14 cellular contexts compared by ENCODE assay signal in genomic region chrX:153921511-153922285, GRCh38. TPM values are rescaled to one million over a fixed set of nuclear protein-coding genes. Genes with fewer than 3 reads are reported as not detected.
A peak's percentile ranks its signal among the peaks of the same experiment; 100 is the strongest.
DNase-seq lines count a peak whose midpoint lies in the region; ATAC-seq and TF ChIP-seq lines count a peak whose summit lies in the region.
"Had no signal": no experiment of that assay in that cellular context is flagged by ENCODE, and none has a peak within 500 bp of the region (broad histone marks: within the 10 kb centered on the region; RNA-seq: fewer than 3 reads in every experiment).

No MANE protein-coding gene starts in this region.

- H3K4me1 Mint-ChIP-seq in activated naive CD4-positive, alpha-beta T cell treated with anti-CD3 and anti-CD28 coated beads, Interleukin-2, amount 10 ng/mL, durations not matched to agents 7 days and 5 days: peaks cover 23% of the 10 kb centered on the region
- H3K4me1 Mint-ChIP-seq in stimulated activated effector memory CD8-positive, alpha-beta T cell treated with anti-CD3 and anti-CD28 coated beads, Interleukin-12 subunit alpha, Interleukin-12 subunit beta, amount 100 ng/mL, for 72 hours: peaks cover 39% of the 10 kb centered on the region

- no peak overlapping the region for H3K27ac ChIP-seq in foreskin keratinocyte
- H3K27ac ChIP-seq: pancreas had no signal

- H3K36me3 Mint-ChIP-seq in activated naive CD4-positive, alpha-beta T cell treated with anti-CD3 and anti-CD28 coated beads, Interleukin-2, amount 10 ng/mL, durations not matched to agents 7 days and 5 days: peaks cover 40% of the 10 kb centered on the region
- peaks cover 40% of the 10 kb centered on the region for H3K36me3 Mint-ChIP-seq in stimulated activated effector memory CD8-positive, alpha-beta T cell treated with anti-CD3 and anti-CD28 coated beads, Interleukin-12 subunit alpha, Interleukin-12 subunit beta, amount 100 ng/mL, for 72 hours

- no peaks in the 10 kb centered on the region for H3K27me3 Mint-ChIP-seq in activated naive CD4-positive, alpha-beta T cell treated with anti-CD3 and anti-CD28 coated beads, Interleukin-2, amount 10 ng/mL, durations not matched to agents 7 days and 5 days

- no peaks in the 10 kb centered on the region for H3K9me3 Mint-ChIP-seq in activated naive CD4-positive, alpha-beta T cell treated with anti-CD3 and anti-CD28 coated beads, Interleukin-2, amount 10 ng/mL, durations not matched to agents 7 days and 5 days
- no peaks in the 10 kb centered on the region for H3K9me3 Mint-ChIP-seq in stimulated activated effector memory CD8-positive, alpha-beta T cell treated with anti-CD3 and anti-CD28 coated beads, Interleukin-12 subunit alpha, Interleukin-12 subunit beta, amount 100 ng/mL, for 72 hours

- CTCF ChIA-PET in activated naive CD4-positive, alpha-beta T cell treated with anti-CD3 and anti-CD28 coated beads, Interleukin-2, amount 10 ng/mL, durations not matched to agents 7 days and 5 days (lab: Charles Lee): interaction anchor here (0.7 to 14.7 kb wide), 2 partner anchors 27 to 43 kb away, joined by 3 to 241 read pairs; partner anchors contain the start of gene RENBP

- peak; percentile 47 for DNase-seq in activated naive CD4-positive, alpha-beta T cell treated with anti-CD3 and anti-CD28 coated beads, Interleukin-2, amount 10 ng/mL, durations not matched to agents 7 days and 5 days
- no peak for DNase-seq in activated naive CD4-positive, alpha-beta T cell treated with anti-CD3 and anti-CD28 coated beads, Interleukin-2, amount 50 U/mL, for 16 hours
- DNase-seq in foreskin keratinocyte (no peak), SHP77 treated with DMSO at 0.1 percent for 48 hours (lab: John Stamatoyannopoulos, UW) (no peak), NCI-H510A treated with DMSO at 0.1 percent for 48 hours (lab: John Stamatoyannopoulos, UW) (no peak)
- no peak for DNase-seq in stimulated activated effector memory CD8-positive, alpha-beta T cell treated with anti-CD3 and anti-CD28 coated beads, Interleukin-12 subunit alpha, Interleukin-12 subunit beta, amount 100 ng/mL, for 72 hours (ENCODE audit: low spot score in 2 of 2)
- DNase-seq: NCI-H187 had no signal

- no peaks in the 10 kb centered on the region for H3K27me3 ChIP-seq in foreskin keratinocyte
- H3K27me3 ChIP-seq: pancreas had no signal

- peak; percentile 11; the same call in 2 of the 3 replicates for ATAC-seq in SK-N-SH treated with all-trans-retinoic acid at 6 μM for 48 hours
- peak; percentile 47 for ATAC-seq in foreskin keratinocyte
- no peak for ATAC-seq in stimulated activated effector memory CD8-positive, alpha-beta T cell treated with anti-CD3 and anti-CD28 coated beads, Interleukin-12 subunit alpha, Interleukin-12 subunit beta, amount 100 ng/mL, for 72 hours
- no peak for ATAC-seq in GM19467 (IDR thresholded peaks at IDR 0.05; ENCODE audit: unreplicated experiment)
- ATAC-seq: activated CD4-positive, CD25-positive, alpha-beta regulatory T cell treated with anti-CD3 and anti-CD28 coated beads, Interleukin-2, amount 50 U/mL, for 24 hours; esophagus mucosa; Panc1; pancreas had no signal

- peak overlapping the region; percentile 94 for H3K4me3 Mint-ChIP-seq in activated naive CD4-positive, alpha-beta T cell treated with anti-CD3 and anti-CD28 coated beads, Interleukin-2, amount 10 ng/mL, durations not matched to agents 7 days and 5 days
- peak overlapping the region; percentile 90 for H3K4me3 Mint-ChIP-seq in stimulated activated effector memory CD8-positive, alpha-beta T cell treated with anti-CD3 and anti-CD28 coated beads, Interleukin-12 subunit alpha, Interleukin-12 subunit beta, amount 100 ng/mL, for 72 hours

- peak overlapping the region; percentile 81 for H3K27ac Mint-ChIP-seq in activated naive CD4-positive, alpha-beta T cell treated with anti-CD3 and anti-CD28 coated beads, Interleukin-2, amount 10 ng/mL, durations not matched to agents 7 days and 5 days
- H3K27ac Mint-ChIP-seq in stimulated activated effector memory CD8-positive, alpha-beta T cell treated with anti-CD3 and anti-CD28 coated beads, Interleukin-12 subunit alpha, Interleukin-12 subunit beta, amount 100 ng/mL, for 72 hours: peak overlapping the region; percentile 93

- TF ChIP-seq CTCF in foreskin keratinocyte (conservative IDR thresholded peaks at IDR 0.05): no peak

- no peaks in the 10 kb centered on the region for H3K4me1 ChIP-seq in foreskin keratinocyte
- H3K4me1 ChIP-seq: pancreas had no signal

TF ChIP-seq in SK-N-SH treated with all-trans-retinoic acid at 6 μM for 48 hours, 23 proteins besides CTCF, POLR2A, EP300 and RAD21:
- TF ChIP-seq TSHZ2 (CRISPR knock-in tag; IDR thresholded peaks at IDR 0.05): no peak
- TF ChIP-seq POU6F1 (CRISPR knock-in tag; IDR thresholded peaks at IDR 0.05; ENCODE audit: borderline replicate concordance, low read depth): no peak
- no peak for TF ChIP-seq TOX (CRISPR knock-in tag; IDR thresholded peaks at IDR 0.05; ENCODE audit: borderline replicate concordance)
- no peak for TF ChIP-seq ISL1 (CRISPR knock-in tag; IDR thresholded peaks at IDR 0.05)
- TF ChIP-seq GLIS3 (CRISPR knock-in tag; IDR thresholded peaks at IDR 0.05): no peak

RNA-seq across cellular contexts. Expression of gene ARHGAP4, which starts 4.4 kb away (rescaled TPM):
- 1.4 and 2.8 TPM in 2 replicates for total RNA-seq in foreskin keratinocyte
- 1.8 and 2.1 TPM in 2 replicates for polyA plus RNA-seq in foreskin keratinocyte

RNA-seq across cellular contexts. Expression of gene NAA10, which starts 13.1 kb away (rescaled TPM):
- total RNA-seq in foreskin keratinocyte: 102 and 106 TPM in 2 replicates
- polyA plus RNA-seq in foreskin keratinocyte: 227 and 235 TPM in 2 replicates

RNA-seq across cellular contexts. Expression of gene AVPR2, which starts 17.2 kb away (rescaled TPM):
- total RNA-seq in foreskin keratinocyte: not detected in 2 replicates
- polyA plus RNA-seq in foreskin keratinocyte: not detected in 2 replicates
- polyA plus RNA-seq: BJ had no signal

RNA-seq across cellular contexts. Expression of gene RENBP, which starts 22.7 kb away (rescaled TPM):
- 0.14 and 0.20 TPM in 2 replicates for total RNA-seq in foreskin keratinocyte
- 0.19 and 0.36 TPM in 2 replicates for polyA plus RNA-seq in foreskin keratinocyte

RNA-seq across cellular contexts. Expression of gene L1CAM, which starts 35.7 kb away (rescaled TPM):
- total RNA-seq in foreskin keratinocyte: 26.0 and 47.6 TPM in 2 replicates
- 22.7 and 39.1 TPM in 2 replicates for polyA plus RNA-seq in foreskin keratinocyte

Comparison
In these comparisons a context has a peak if more than half of its experiments do, and no peak if none do; other contexts are left out.
1. ATAC-seq: peak in SK-N-SH treated with all-trans-retinoic acid at 6 μM for 48 hours (single experiment) and foreskin keratinocyte (single experiment); none in stimulated activated effector memory CD8-positive, alpha-beta T cell treated with anti-CD3 and anti-CD28 coated beads, Interleukin-12 subunit alpha, Interleukin-12 subunit beta, amount 100 ng/mL, for 72 hours (single experiment) and GM19467 (single experiment).